ENCODE assay signal across 8 cellular contexts in the genomic region with DNA sequence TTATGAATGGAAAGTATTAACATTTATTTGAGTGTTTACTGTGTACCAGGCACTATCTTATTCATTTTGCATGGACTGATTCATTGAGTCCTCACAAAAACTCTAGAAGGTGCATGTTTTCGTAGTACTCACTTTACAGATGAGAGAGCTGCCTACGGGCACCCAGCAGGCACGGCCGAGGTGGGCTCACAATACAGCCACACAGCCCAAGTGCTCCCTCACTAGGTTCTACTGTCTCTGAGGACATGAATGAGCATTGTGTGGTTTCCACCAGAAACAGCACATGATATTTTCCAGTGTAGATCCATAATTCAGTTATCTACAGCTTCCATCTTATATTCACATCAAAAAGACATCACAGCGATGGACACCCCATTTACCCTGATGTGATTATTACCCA.
"Had no signal": no experiment of that assay in that cellular context is flagged by ENCODE, and none has a peak within 500 bp of the region (broad histone marks: within the 10 kb centered on the region; RNA-seq: fewer than 3 reads in every experiment).

No MANE protein-coding gene starts in this region.

- DNase-seq: GM23248, GOT3, H7, H9, HCEC 1CT, HFFc6 had no signal

- H3K4me3 ChIP-seq: GM23248, GM23338, HAP-1 had no signal

- H3K27ac ChIP-seq: GM23248 had no signal

- H3K4me2 ChIP-seq: GM23338 had no signal

- H2AFZ ChIP-seq: GM23248, GM23338 had no signal

- H3K36me3 ChIP-seq: HAP-1 had no signal
